4 cellular contexts compared by ENCODE assay signal in the genomic region with DNA sequence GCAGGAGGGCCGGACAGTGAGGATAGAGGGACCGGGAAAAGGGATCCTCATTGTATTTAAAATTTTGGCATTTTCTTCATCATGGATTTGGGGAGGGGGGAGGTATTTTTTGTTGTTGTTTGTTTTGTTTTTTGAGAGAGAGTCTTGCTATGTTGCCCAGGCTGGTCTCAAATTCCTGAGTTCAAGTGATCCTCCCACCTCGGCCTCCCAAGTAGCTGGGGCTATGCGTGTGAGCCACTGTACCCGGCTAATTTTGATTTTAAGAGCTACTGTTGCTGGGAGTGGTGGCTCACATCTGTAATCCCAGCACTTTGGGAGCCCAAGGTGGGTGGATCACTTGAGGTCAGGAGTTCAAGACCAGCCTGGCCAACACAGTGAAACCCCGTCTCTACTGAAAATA. TPM values are rescaled to one million over a fixed set of nuclear protein-coding genes. Genes with fewer than 3 reads are reported as not detected.
"Had no signal": no experiment of that assay in that cellular context is flagged by ENCODE, and none has a peak within 500 bp of the region (broad histone marks: within the 10 kb centered on the region; RNA-seq: fewer than 3 reads in every experiment).

No MANE protein-coding gene starts in this region.

RNA-seq across cellular contexts. Expression of a gene that starts 47.0 kb away (rescaled TPM):
- total RNA-seq: fibroblast of lung, frontal cortex, left lobe of liver, skeletal muscle tissue had no signal
- polyA plus RNA-seq: fibroblast of lung had no signal
